Comparison of ENCODE assay signal across 8 cellular contexts in the genomic region with DNA sequence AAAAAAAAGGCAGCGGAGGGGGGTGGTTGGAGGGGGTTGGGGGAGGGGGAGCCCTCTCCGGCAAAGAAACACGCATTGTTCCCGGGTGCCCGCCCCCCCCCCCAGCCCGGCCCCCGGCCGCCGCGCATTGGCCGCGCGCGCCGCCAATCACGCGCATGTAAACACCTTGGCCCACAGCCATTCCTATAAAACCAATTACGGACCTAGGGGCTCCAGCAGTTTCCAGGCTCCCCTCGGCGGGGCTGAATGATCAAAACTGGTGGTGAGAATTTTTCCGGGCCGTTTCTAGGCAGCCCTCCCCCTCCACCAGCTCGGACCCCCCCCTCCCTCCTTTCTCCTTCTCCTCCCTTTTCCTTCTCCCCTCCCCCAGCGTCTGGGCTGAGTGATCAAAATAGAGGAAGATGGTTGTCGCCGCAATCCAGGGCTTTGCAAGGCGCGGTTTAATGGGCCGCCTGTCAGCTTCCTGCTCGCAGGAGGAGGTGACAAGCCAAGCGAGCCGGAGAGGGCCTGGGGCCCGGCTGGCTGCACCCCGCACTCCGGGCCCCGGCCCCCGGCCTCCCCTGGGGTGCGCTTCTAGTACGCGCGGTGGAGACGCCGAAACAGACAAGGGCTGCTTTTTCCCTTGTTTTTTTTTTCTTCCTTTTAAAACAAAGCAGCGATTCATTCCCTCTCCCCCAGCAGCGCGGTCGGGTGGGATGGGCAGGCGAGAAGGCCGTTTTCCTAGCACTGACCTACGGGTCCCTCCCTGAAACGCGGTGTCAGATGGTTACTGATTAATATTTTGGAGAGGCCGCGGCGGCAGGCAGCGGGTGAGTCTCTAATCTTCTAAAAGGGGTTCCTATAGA. TPM values are rescaled to one million over a fixed set of nuclear protein-coding genes. Genes with fewer than 3 reads are reported as not detected.
DNase-seq lines count a peak whose midpoint lies in the region; ATAC-seq and TF ChIP-seq lines count a peak whose summit lies in the region.

No MANE protein-coding gene starts in this region.

- peaks cover 29% of the 10 kb centered on the region for H3K27me3 Mint-ChIP-seq in neural crest cell (ENCODE audit: low read depth)

- H3K9me3 ChIP-seq in OCI-LY1 (ENCODE audit: low read length) (no peaks in the 10 kb centered on the region), adipocyte (ENCODE audit: control insufficient read depth, low read length) (no peaks in the 10 kb centered on the region)

- H3K9ac ChIP-seq in OCI-LY1 (ENCODE audit: low read length) = no peak overlapping the region; the same call in 1 of the 2 replicates
- peak overlapping the region; percentile 100 for H3K9ac ChIP-seq in adipocyte (ENCODE audit: low read length)

- in situ Hi-C loops in KBM-7 (cut with MboI; ENCODE audit: low pct_unique_long_range_greater_than_20kb, low sequenced_read_pairs) = no loop called here

- H4K20me1 ChIP-seq in OCI-LY1 (ENCODE audit: insufficient read depth, low read length) = no peaks in the 10 kb centered on the region

- DNase-seq in Daoy (ENCODE audit: low read depth) (peak; percentile 99), KBM-7 (peak; percentile 98), adipocyte (ENCODE audit: low read depth) (peak; percentile 100), glomerular visceral epithelial cell (ENCODE audit: extremely low spot score) (peak; percentile 99), neural crest cell (ENCODE audit: low read depth, low spot score) (peak; percentile 88)

- H3K36me3 Mint-ChIP-seq in neural crest cell (ENCODE audit: low read depth) = peaks cover 2% of the 10 kb centered on the region

- peaks cover 23% of the 10 kb centered on the region for H3K4me1 ChIP-seq in OCI-LY1 (ENCODE audit: insufficient read depth, low read length, severe bottlenecking)
- H3K4me1 ChIP-seq in adipocyte (ENCODE audit: control insufficient read depth, insufficient read depth, low read length) = peaks cover 4% of the 10 kb centered on the region

- TF ChIP-seq CTCF in OCI-LY1 (IDR thresholded peaks at IDR 0.05; ENCODE audit: low read length) (no peak), neural crest cell (conservative IDR thresholded peaks at IDR 0.05) (no peak)

- H3K9me2 ChIP-seq in OCI-LY1 (ENCODE audit: low read depth, low read length) = no peaks in the 10 kb centered on the region

- ATAC-seq in HG02610 (IDR thresholded peaks at IDR 0.05; ENCODE audit: unreplicated experiment) = no peak
- ATAC-seq in GM21360 (IDR thresholded peaks at IDR 0.05; ENCODE audit: unreplicated experiment) = no peak

- H3K4me1 Mint-ChIP-seq in neural crest cell = peaks cover 29% of the 10 kb centered on the region

- H3K4me3 ChIP-seq in OCI-LY1 (ENCODE audit: low read depth, low read length, poor library complexity, severe bottlenecking) (peak overlapping the region; percentile 53), adipocyte (ENCODE audit: low read length) (peak overlapping the region; percentile 97)

- peak overlapping the region; percentile 99 for H3K27ac Mint-ChIP-seq in neural crest cell (ENCODE audit: unreplicated experiment)

- no peaks in the 10 kb centered on the region for H3K79me2 ChIP-seq in OCI-LY1 (ENCODE audit: insufficient read depth, low read length)

- no peak overlapping the region for H3K27ac ChIP-seq in OCI-LY1 (ENCODE audit: low read depth, low read length, poor library complexity, severe bottlenecking)

- H3K4me2 ChIP-seq in OCI-LY1 (ENCODE audit: low read length) = peak overlapping the region; percentile 65

- no peaks in the 10 kb centered on the region for H3K36me3 ChIP-seq in OCI-LY1 (ENCODE audit: insufficient read depth, low read length)
- no peaks in the 10 kb centered on the region for H3K36me3 ChIP-seq in adipocyte (ENCODE audit: control insufficient read depth, insufficient read depth, low read length, severe bottlenecking)

- H3K4me3 Mint-ChIP-seq in neural crest cell = peak overlapping the region; percentile 99

- peaks cover 24% of the 10 kb centered on the region for H3K27me3 ChIP-seq in OCI-LY1 (ENCODE audit: insufficient read depth, low read length)
- no peaks in the 10 kb centered on the region for H3K27me3 ChIP-seq in adipocyte (replicated peaks; ENCODE audit: control insufficient read depth, insufficient read depth, low read length)

- H3F3A ChIP-seq in OCI-LY1 (ENCODE audit: insufficient read depth, low read length) = no peaks in the 10 kb centered on the region

- H3K9me3 Mint-ChIP-seq in neural crest cell = no peaks in the 10 kb centered on the region

- no peak overlapping the region for H2AFZ ChIP-seq in OCI-LY1 (ENCODE audit: low read length)

RNA-seq across cellular contexts. Expression of gene TNRC18, which starts 0.4 kb away (rescaled TPM):
- total RNA-seq in Daoy (2014; rRNA removed; shearing (Covaris generic)) = 17.7 and 31.5 TPM in 2 replicates
- 68.0 and 69.8 TPM in 2 replicates for total RNA-seq in neural crest cell
